1 cellular context compared by ENCODE assay signal in the genomic region with DNA sequence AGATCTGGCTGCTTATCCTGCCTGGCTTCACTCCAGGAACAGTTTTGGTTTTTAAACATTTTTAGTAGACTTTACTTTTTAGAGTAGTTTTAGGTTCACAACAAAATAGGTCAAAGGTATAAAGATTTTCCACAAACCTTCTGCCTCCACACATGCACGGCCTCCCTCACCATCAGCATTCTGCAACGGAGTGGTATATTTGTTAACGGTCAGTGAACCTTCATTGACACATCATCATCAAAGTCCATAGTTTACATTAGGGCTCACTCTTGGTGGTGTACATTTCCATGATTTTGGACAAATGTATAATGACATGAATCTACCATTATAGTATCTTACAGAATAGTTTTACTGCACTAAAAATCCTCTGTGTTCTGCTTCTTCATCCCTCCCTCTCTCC.
TF ChIP-seq lines count a peak whose summit lies in the region.

No MANE protein-coding gene starts in this region.

TF ChIP-seq in HepG2, 621 proteins besides CTCF, POLR2A, EP300 and RAD21 (continued from another document and continues in another):
- TF ChIP-seq, protein P1, sequence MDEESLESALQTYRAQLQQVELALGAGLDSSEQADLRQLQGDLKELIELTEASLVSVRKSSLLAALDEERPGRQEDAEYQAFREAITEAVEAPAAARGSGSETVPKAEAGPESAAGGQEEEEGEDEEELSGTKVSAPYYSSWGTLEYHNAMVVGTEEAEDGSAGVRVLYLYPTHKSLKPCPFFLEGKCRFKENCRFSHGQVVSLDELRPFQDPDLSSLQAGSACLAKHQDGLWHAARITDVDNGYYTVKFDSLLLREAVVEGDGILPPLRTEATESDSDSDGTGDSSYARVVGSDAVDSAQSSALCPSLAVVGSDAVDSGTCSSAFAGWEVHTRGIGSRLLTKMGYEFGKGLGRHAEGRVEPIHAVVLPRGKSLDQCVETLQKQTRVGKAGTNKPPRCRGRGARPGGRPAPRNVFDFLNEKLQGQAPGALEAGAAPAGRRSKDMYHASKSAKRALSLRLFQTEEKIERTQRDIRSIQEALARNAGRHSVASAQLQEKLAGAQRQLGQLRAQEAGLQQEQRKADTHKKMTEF (CRISPR knock-in tag; IDR thresholded peaks at IDR 0.05) = 0 out of 2 replicates have a peak, but pooled peaks have one; percentile 4
- no peak for TF ChIP-seq ZBTB3 (CRISPR knock-in tag; IDR thresholded peaks at IDR 0.05; ENCODE audit: borderline replicate concordance, low read depth)
- TF ChIP-seq CREM (IDR thresholded peaks at IDR 0.05) = no peak
- no peak for TF ChIP-seq CREM (CRISPR knock-in tag; IDR thresholded peaks at IDR 0.05)
- no peak; the same call in 1 of the 2 replicates for TF ChIP-seq IRF2 (CRISPR knock-in tag; IDR thresholded peaks at IDR 0.05)
- TF ChIP-seq STAG1 (CRISPR knock-in tag; IDR thresholded peaks at IDR 0.05) = no peak
- TF ChIP-seq NAIF1 (CRISPR knock-in tag; IDR thresholded peaks at IDR 0.05; ENCODE audit: borderline replicate concordance) = no peak
- TF ChIP-seq, protein P2, sequence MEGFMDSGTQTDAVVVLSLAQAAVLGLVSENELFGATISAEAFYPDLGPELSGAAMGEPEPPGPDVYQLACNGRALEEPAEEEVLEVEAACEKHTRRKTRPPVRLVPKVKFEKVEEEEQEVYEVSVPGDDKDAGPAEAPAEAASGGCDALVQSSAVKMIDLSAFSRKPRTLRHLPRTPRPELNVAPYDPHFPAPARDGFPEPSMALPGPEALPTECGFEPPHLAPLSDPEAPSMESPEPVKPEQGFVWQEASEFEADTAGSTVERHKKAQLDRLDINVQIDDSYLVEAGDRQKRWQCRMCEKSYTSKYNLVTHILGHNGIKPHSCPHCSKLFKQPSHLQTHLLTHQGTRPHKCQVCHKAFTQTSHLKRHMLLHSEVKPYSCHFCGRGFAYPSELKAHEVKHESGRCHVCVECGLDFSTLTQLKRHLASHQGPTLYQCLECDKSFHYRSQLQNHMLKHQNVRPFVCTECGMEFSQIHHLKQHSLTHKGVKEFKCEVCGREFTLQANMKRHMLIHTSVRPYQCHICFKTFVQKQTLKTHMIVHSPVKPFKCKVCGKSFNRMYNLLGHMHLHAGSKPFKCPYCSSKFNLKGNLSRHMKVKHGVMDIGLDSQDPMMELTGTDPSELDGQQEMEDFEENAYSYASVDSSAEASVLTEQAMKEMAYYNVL (CRISPR knock-in tag; IDR thresholded peaks at IDR 0.05; ENCODE audit: borderline replicate concordance) = no peak
- TF ChIP-seq SIX1 (CRISPR knock-in tag; IDR thresholded peaks at IDR 0.05; ENCODE audit: borderline replicate concordance) = no peak
- no peak for TF ChIP-seq ZNF446 (CRISPR knock-in tag; IDR thresholded peaks at IDR 0.05)
- TF ChIP-seq, protein P3, sequence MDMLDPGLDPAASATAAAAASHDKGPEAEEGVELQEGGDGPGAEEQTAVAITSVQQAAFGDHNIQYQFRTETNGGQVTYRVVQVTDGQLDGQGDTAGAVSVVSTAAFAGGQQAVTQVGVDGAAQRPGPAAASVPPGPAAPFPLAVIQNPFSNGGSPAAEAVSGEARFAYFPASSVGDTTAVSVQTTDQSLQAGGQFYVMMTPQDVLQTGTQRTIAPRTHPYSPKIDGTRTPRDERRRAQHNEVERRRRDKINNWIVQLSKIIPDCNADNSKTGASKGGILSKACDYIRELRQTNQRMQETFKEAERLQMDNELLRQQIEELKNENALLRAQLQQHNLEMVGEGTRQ (IDR thresholded peaks at IDR 0.05; ENCODE audit: low read depth, low read length) = no peak
- TF ChIP-seq, protein P3 (CRISPR knock-in tag; IDR thresholded peaks at IDR 0.05; ENCODE audit: borderline replicate concordance) = no peak
- TF ChIP-seq, protein P4, sequence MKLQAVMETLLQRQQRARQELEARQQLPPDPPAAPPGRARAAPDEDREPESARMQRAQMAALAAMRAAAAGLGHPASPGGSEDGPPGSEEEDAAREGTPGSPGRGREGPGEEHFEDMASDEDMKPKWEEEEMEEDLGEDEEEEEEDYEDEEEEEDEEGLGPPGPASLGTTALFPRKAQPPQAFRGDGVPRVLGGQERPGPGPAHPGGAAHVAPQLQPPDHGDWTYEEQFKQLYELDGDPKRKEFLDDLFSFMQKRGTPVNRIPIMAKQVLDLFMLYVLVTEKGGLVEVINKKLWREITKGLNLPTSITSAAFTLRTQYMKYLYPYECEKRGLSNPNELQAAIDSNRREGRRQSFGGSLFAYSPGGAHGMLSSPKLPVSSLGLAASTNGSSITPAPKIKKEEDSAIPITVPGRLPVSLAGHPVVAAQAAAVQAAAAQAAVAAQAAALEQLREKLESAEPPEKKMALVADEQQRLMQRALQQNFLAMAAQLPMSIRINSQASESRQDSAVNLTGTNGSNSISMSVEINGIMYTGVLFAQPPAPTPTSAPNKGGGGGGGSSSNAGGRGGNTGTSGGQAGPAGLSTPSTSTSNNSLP (IDR thresholded peaks at IDR 0.05; ENCODE audit: low read depth, low read length) = peak; percentile 52; the same call in 1 of the 2 replicates
- peak; percentile 68 for TF ChIP-seq BCL6 (CRISPR knock-in tag; IDR thresholded peaks at IDR 0.05)
- TF ChIP-seq, protein P5, sequence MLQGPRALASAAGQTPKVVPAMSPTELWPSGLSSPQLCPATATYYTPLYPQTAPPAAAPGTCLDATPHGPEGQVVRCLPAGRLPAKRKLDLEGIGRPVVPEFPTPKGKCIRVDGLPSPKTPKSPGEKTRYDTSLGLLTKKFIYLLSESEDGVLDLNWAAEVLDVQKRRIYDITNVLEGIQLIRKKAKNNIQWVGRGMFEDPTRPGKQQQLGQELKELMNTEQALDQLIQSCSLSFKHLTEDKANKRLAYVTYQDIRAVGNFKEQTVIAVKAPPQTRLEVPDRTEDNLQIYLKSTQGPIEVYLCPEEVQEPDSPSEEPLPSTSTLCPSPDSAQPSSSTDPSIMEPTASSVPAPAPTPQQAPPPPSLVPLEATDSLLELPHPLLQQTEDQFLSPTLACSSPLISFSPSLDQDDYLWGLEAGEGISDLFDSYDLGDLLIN (CRISPR knock-in tag; IDR thresholded peaks at IDR 0.05; ENCODE audit: borderline replicate concordance) = no peak
- peak; percentile 19 for TF ChIP-seq TBL1XR1 (IDR thresholded peaks at IDR 0.05; ENCODE audit: borderline replicate concordance, low read length, partially characterized antibody)
- TF ChIP-seq, protein P6, sequence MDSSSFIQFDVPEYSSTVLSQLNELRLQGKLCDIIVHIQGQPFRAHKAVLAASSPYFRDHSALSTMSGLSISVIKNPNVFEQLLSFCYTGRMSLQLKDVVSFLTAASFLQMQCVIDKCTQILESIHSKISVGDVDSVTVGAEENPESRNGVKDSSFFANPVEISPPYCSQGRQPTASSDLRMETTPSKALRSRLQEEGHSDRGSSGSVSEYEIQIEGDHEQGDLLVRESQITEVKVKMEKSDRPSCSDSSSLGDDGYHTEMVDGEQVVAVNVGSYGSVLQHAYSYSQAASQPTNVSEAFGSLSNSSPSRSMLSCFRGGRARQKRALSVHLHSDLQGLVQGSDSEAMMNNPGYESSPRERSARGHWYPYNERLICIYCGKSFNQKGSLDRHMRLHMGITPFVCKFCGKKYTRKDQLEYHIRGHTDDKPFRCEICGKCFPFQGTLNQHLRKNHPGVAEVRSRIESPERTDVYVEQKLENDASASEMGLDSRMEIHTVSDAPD (CRISPR knock-in tag; IDR thresholded peaks at IDR 0.05) = no peak
- no peak for TF ChIP-seq ZKSCAN5 (CRISPR knock-in tag; IDR thresholded peaks at IDR 0.05)
- TF ChIP-seq RBAK (CRISPR knock-in tag; IDR thresholded peaks at IDR 0.05) = no peak
- TF ChIP-seq ONECUT2 (CRISPR knock-in tag; IDR thresholded peaks at IDR 0.05) = no peak
- TF ChIP-seq PPARG (CRISPR knock-in tag; conservative IDR thresholded peaks at IDR 0.05) = peak; percentile 80
- TF ChIP-seq, protein P7, sequence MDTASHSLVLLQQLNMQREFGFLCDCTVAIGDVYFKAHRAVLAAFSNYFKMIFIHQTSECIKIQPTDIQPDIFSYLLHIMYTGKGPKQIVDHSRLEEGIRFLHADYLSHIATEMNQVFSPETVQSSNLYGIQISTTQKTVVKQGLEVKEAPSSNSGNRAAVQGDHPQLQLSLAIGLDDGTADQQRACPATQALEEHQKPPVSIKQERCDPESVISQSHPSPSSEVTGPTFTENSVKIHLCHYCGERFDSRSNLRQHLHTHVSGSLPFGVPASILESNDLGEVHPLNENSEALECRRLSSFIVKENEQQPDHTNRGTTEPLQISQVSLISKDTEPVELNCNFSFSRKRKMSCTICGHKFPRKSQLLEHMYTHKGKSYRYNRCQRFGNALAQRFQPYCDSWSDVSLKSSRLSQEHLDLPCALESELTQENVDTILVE (CRISPR knock-in tag; IDR thresholded peaks at IDR 0.05) = no peak
- TF ChIP-seq, protein P8, sequence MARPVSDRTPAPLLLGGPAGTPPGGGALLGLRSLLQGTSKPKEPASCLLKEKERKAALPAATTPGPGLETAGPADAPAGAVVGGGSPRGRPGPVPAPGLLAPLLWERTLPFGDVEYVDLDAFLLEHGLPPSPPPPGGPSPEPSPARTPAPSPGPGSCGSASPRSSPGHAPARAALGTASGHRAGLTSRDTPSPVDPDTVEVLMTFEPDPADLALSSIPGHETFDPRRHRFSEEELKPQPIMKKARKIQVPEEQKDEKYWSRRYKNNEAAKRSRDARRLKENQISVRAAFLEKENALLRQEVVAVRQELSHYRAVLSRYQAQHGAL (CRISPR knock-in tag; IDR thresholded peaks at IDR 0.05; ENCODE audit: not compliant biosample characterization) = no peak
- TF ChIP-seq, protein P9, sequence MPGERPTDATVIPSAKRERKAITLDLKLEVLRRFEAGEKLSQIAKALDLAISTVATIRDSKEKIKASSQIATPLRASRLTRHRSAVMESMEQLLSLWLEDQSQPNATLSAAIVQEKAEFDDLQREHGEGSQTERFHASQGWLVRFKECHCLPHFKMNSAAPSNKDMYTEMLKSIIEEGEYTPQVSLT (CRISPR knock-in tag; IDR thresholded peaks at IDR 0.05; ENCODE audit: borderline replicate concordance, low read depth) = no peak
- TF ChIP-seq ZNF678 (CRISPR knock-in tag; IDR thresholded peaks at IDR 0.05) = no peak
- TF ChIP-seq, protein P10, sequence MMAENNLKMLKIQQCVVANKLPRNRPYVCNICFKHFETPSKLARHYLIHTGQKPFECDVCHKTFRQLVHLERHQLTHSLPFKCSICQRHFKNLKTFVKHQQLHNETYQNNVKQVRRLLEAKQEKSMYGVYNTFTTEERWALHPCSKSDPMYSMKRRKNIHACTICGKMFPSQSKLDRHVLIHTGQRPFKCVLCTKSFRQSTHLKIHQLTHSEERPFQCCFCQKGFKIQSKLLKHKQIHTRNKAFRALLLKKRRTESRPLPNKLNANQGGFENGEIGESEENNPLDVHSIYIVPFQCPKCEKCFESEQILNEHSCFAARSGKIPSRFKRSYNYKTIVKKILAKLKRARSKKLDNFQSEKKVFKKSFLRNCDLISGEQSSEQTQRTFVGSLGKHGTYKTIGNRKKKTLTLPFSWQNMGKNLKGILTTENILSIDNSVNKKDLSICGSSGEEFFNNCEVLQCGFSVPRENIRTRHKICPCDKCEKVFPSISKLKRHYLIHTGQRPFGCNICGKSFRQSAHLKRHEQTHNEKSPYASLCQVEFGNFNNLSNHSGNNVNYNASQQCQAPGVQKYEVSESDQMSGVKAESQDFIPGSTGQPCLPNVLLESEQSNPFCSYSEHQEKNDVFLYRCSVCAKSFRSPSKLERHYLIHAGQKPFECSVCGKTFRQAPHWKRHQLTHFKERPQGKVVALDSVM (CRISPR knock-in tag; IDR thresholded peaks at IDR 0.05) = peak; percentile 41; the same call in 1 of the 2 replicates
- peak; percentile 46 for TF ChIP-seq RARA (CRISPR knock-in tag; IDR thresholded peaks at IDR 0.05)
- no peak for TF ChIP-seq AKAP8 (CRISPR knock-in tag; IDR thresholded peaks at IDR 0.05)
- TF ChIP-seq, protein P11, sequence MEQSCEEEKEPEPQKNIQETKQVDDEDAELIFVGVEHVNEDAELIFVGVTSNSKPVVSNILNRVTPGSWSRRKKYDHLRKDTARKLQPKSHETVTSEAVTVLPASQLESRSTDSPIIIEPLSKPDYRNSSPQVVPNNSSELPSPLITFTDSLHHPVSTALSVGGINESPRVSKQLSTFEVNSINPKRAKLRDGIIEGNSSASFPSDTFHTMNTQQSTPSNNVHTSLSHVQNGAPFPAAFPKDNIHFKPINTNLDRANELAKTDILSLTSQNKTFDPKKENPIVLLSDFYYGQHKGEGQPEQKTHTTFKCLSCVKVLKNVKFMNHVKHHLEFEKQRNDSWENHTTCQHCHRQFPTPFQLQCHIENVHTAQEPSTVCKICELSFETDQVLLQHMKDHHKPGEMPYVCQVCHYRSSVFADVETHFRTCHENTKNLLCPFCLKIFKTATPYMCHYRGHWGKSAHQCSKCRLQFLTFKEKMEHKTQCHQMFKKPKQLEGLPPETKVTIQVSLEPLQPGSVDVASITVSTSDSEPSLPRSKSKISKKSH (CRISPR knock-in tag; IDR thresholded peaks at IDR 0.05; ENCODE audit: borderline replicate concordance) = no peak
- TF ChIP-seq SAP130 (CRISPR knock-in tag; IDR thresholded peaks at IDR 0.05; ENCODE audit: low read depth) = peak; percentile 29; the same call in 1 of the 2 replicates
- no peak for TF ChIP-seq TEAD3 (CRISPR knock-in tag; optimal IDR thresholded peaks at IDR 0.05; ENCODE audit: borderline replicate concordance)
- no peak for TF ChIP-seq ZNF143 (CRISPR knock-in tag; IDR thresholded peaks at IDR 0.05)
- no peak for TF ChIP-seq ZNF253 (CRISPR knock-in tag; IDR thresholded peaks at IDR 0.05; ENCODE audit: borderline replicate concordance)
- no peak for TF ChIP-seq CBFB (CRISPR knock-in tag; IDR thresholded peaks at IDR 0.05)
- no peak for TF ChIP-seq NCOA2 (CRISPR knock-in tag; IDR thresholded peaks at IDR 0.05)
- no peak for TF ChIP-seq ZC3H13 (CRISPR knock-in tag; IDR thresholded peaks at IDR 0.05)
- no peak for TF ChIP-seq SMC3 (IDR thresholded peaks at IDR 0.05; ENCODE audit: low read length)
- TF ChIP-seq, protein P12, sequence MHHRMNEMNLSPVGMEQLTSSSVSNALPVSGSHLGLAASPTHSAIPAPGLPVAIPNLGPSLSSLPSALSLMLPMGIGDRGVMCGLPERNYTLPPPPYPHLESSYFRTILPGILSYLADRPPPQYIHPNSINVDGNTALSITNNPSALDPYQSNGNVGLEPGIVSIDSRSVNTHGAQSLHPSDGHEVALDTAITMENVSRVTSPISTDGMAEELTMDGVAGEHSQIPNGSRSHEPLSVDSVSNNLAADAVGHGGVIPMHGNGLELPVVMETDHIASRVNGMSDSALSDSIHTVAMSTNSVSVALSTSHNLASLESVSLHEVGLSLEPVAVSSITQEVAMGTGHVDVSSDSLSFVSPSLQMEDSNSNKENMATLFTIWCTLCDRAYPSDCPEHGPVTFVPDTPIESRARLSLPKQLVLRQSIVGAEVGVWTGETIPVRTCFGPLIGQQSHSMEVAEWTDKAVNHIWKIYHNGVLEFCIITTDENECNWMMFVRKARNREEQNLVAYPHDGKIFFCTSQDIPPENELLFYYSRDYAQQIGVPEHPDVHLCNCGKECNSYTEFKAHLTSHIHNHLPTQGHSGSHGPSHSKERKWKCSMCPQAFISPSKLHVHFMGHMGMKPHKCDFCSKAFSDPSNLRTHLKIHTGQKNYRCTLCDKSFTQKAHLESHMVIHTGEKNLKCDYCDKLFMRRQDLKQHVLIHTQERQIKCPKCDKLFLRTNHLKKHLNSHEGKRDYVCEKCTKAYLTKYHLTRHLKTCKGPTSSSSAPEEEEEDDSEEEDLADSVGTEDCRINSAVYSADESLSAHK (CRISPR knock-in tag; IDR thresholded peaks at IDR 0.05; ENCODE audit: borderline replicate concordance) = no peak
- no peak for TF ChIP-seq ZBTB7B (CRISPR knock-in tag; IDR thresholded peaks at IDR 0.05)
- TF ChIP-seq CEBPB (IDR thresholded peaks at IDR 0.05; ENCODE audit: borderline replicate concordance, low read depth, low read length) = peak; percentile 30; the same call in 1 of the 2 replicates
- no peak for TF ChIP-seq ZNF335 (CRISPR knock-in tag; IDR thresholded peaks at IDR 0.05)
- TF ChIP-seq SP140L (CRISPR knock-in tag; IDR thresholded peaks at IDR 0.05; ENCODE audit: borderline replicate concordance) = no peak
